23 cellular contexts compared by ENCODE assay signal in genomic region chrX:118904218-118904617, GRCh38.
DNase-seq lines count a peak whose midpoint lies in the region; ATAC-seq and TF ChIP-seq lines count a peak whose summit lies in the region.
"Had no signal": no experiment of that assay in that cellular context is flagged by ENCODE, and none has a peak within 500 bp of the region (broad histone marks: within the 10 kb centered on the region; RNA-seq: fewer than 3 reads in every experiment).

No MANE protein-coding gene starts in this region.

- no peaks in the 10 kb centered on the region for H3K36me3 ChIP-seq in OCI-LY3 (replicated peaks; ENCODE audit: low read depth, low read length)
- H3K36me3 ChIP-seq: thoracic aorta had no signal

- no peaks in the 10 kb centered on the region for H3K79me2 ChIP-seq in OCI-LY3 (ENCODE audit: low read length)

- H3K4me3 ChIP-seq in OCI-LY3 (ENCODE audit: low read length): peak overlapping the region; percentile 40
- H3K4me3 ChIP-seq: thoracic aorta had no signal

- H3K27ac Mint-ChIP-seq in WTC11: no peak overlapping the region
- H3K27ac Mint-ChIP-seq: activated naive CD8-positive, alpha-beta T cell; CD14-positive monocyte; progenitor cell of endocrine pancreas; stimulated activated effector memory CD8-positive, alpha-beta T cell treated with anti-CD3 and anti-CD28 coated beads, Interleukin-12 subunit alpha, Interleukin-12 subunit beta, amount 100 ng/mL, for 72 hours; T-helper 2 cell treated with Interferon-gamma antibody and Interleukin-4, amounts not matched to agents 5 μg/mL and 100 μg/mL, for 36 hours had no signal

- DNase-seq in WTC11 (ENCODE audit: low spot score) (no peak), DMS153 (lab: John Stamatoyannopoulos, UW) (no peak), AML-193 (lab: John Stamatoyannopoulos, UW) (no peak), GOT3 (lab: John Stamatoyannopoulos, UW) (no peak)
- DNase-seq: activated CD8-positive, alpha-beta memory T cell treated with anti-CD3 and anti-CD28 coated beads for 24 hours; HCEC 1CT; left ventricle myocardium superior; NCI-H1092 treated with DMSO at 0.1 percent for 48 hours; NCI-H2081 treated with DMSO at 0.1 percent for 48 hours; NCI-H510A; NK-92 treated with Interleukin-12 subunit alpha and Interleukin-12 subunit beta, amount 100 ng/mL, for 24 hours had no signal

- TF ChIP-seq CTCF in OCI-LY3 (IDR thresholded peaks at IDR 0.05; ENCODE audit: low read depth, low read length) (no peak), WTC11 (IDR thresholded peaks at IDR 0.05) (no peak)

- H3K4me3 Mint-ChIP-seq in WTC11: no peak overlapping the region
- H3K4me3 Mint-ChIP-seq: activated naive CD8-positive, alpha-beta T cell; CD14-positive monocyte; central memory CD8-positive, alpha-beta T cell; stimulated activated effector memory CD8-positive, alpha-beta T cell treated with anti-CD3 and anti-CD28 coated beads, Interleukin-12 subunit alpha, Interleukin-12 subunit beta, amount 100 ng/mL, for 72 hours; T-helper 2 cell treated with Interferon-gamma antibody and Interleukin-4, amounts not matched to agents 5 μg/mL and 100 μg/mL, for 36 hours had no signal

- H3K27ac ChIP-seq in OCI-LY3 (ENCODE audit: low read length): peak overlapping the region; percentile 59
- H3K27ac ChIP-seq: epithelial cell of prostate, thoracic aorta had no signal

- CTCF ChIA-PET in WTC11 (lab: Charles Lee): no interaction called here

- H3K9me3 ChIP-seq in OCI-LY3 (ENCODE audit: insufficient read depth, low read length): no peaks in the 10 kb centered on the region
- H3K9me3 ChIP-seq: thoracic aorta had no signal

- POLR2A ChIA-PET in WTC11 (lab: Charles Lee): no interaction called here

- peaks cover 29% of the 10 kb centered on the region for H3K4me1 ChIP-seq in OCI-LY3 (ENCODE audit: low read length)

- H3K27me3 Mint-ChIP-seq in WTC11 (ENCODE audit: low read depth): peaks cover 17% of the 10 kb centered on the region
- H3K27me3 Mint-ChIP-seq: activated naive CD8-positive, alpha-beta T cell; progenitor cell of endocrine pancreas had no signal

- no peaks in the 10 kb centered on the region for H3K27me3 ChIP-seq in OCI-LY3 (ENCODE audit: low read depth, low read length)

- no peaks in the 10 kb centered on the region for H4K20me1 ChIP-seq in OCI-LY3 (ENCODE audit: insufficient read depth, low read length)

- H3K4me2 ChIP-seq in OCI-LY3 (ENCODE audit: low read length): peak overlapping the region; percentile 77

- no peaks in the 10 kb centered on the region for H3K4me1 Mint-ChIP-seq in WTC11
- H3K4me1 Mint-ChIP-seq: CD14-positive monocyte; central memory CD8-positive, alpha-beta T cell; stimulated activated effector memory CD8-positive, alpha-beta T cell treated with anti-CD3 and anti-CD28 coated beads, Interleukin-12 subunit alpha, Interleukin-12 subunit beta, amount 100 ng/mL, for 72 hours had no signal

- 0 out of 2 replicates have a peak overlapping the region, but pooled peaks have one; percentile 10 for H3K9ac ChIP-seq in OCI-LY3 (ENCODE audit: low read length)

- no peaks in the 10 kb centered on the region for H3K9me3 Mint-ChIP-seq in WTC11
- H3K9me3 Mint-ChIP-seq: central memory CD8-positive, alpha-beta T cell; stimulated activated effector memory CD8-positive, alpha-beta T cell treated with anti-CD3 and anti-CD28 coated beads, Interleukin-12 subunit alpha, Interleukin-12 subunit beta, amount 100 ng/mL, for 72 hours; T-helper 2 cell treated with Interferon-gamma antibody and Interleukin-4, amounts not matched to agents 5 μg/mL and 100 μg/mL, for 36 hours had no signal

- H2AFZ ChIP-seq in OCI-LY3 (ENCODE audit: low read depth, low read length): no peak overlapping the region

- no peaks in the 10 kb centered on the region for H3K36me3 Mint-ChIP-seq in WTC11
- H3K36me3 Mint-ChIP-seq: activated naive CD8-positive, alpha-beta T cell; CD14-positive monocyte; stimulated activated effector memory CD8-positive, alpha-beta T cell treated with anti-CD3 and anti-CD28 coated beads, Interleukin-12 subunit alpha, Interleukin-12 subunit beta, amount 100 ng/mL, for 72 hours had no signal

- peak; percentile 69 for ATAC-seq in GM18502 (IDR thresholded peaks at IDR 0.05; ENCODE audit: poor library complexity, unreplicated experiment)
- ATAC-seq in GM19351 (IDR thresholded peaks at IDR 0.05; ENCODE audit: unreplicated experiment): peak; percentile 96
- peak; percentile 93 for ATAC-seq in HG02885 (IDR thresholded peaks at IDR 0.05; ENCODE audit: poor library complexity, unreplicated experiment)
- no peak for ATAC-seq in WTC11
- ATAC-seq: left ventricle myocardium superior; stimulated activated effector memory CD8-positive, alpha-beta T cell treated with anti-CD3 and anti-CD28 coated beads, Interleukin-12 subunit alpha, Interleukin-12 subunit beta, amount 100 ng/mL, for 72 hours had no signal

TF ChIP-seq in WTC11, 78 proteins besides CTCF, POLR2A, EP300 and RAD21:
- TF ChIP-seq FOXJ3 (CRISPR knock-in tag; IDR thresholded peaks at IDR 0.05; ENCODE audit: borderline replicate concordance): no peak
- TF ChIP-seq HMGXB4 (CRISPR knock-in tag; IDR thresholded peaks at IDR 0.05): no peak
- no peak for TF ChIP-seq GRHL2 (CRISPR knock-in tag; IDR thresholded peaks at IDR 0.05; ENCODE audit: insufficient replicate concordance, severe bottlenecking)
- TF ChIP-seq ZNF219 (CRISPR knock-in tag; IDR thresholded peaks at IDR 0.05; ENCODE audit: borderline replicate concordance): no peak
- TF ChIP-seq, protein P1, sequence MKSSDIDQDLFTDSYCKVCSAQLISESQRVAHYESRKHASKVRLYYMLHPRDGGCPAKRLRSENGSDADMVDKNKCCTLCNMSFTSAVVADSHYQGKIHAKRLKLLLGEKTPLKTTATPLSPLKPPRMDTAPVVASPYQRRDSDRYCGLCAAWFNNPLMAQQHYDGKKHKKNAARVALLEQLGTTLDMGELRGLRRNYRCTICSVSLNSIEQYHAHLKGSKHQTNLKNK (CRISPR knock-in tag; IDR thresholded peaks at IDR 0.05): no peak
- TF ChIP-seq NR1H2 (CRISPR knock-in tag; IDR thresholded peaks at IDR 0.05): no peak
- no peak for TF ChIP-seq USF2 (CRISPR knock-in tag; IDR thresholded peaks at IDR 0.05)
- TF ChIP-seq, protein P2, sequence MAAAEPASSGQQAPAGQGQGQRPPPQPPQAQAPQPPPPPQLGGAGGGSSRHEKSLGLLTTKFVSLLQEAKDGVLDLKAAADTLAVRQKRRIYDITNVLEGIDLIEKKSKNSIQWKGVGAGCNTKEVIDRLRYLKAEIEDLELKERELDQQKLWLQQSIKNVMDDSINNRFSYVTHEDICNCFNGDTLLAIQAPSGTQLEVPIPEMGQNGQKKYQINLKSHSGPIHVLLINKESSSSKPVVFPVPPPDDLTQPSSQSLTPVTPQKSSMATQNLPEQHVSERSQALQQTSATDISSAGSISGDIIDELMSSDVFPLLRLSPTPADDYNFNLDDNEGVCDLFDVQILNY (CRISPR knock-in tag; IDR thresholded peaks at IDR 0.05): no peak
- TF ChIP-seq MXD4 (CRISPR knock-in tag; IDR thresholded peaks at IDR 0.05; ENCODE audit: borderline replicate concordance): no peak
TF ChIP-seq in WTC11: peak in this region for 0.
